1 cellular context compared by ENCODE assay signal in the genomic region with DNA sequence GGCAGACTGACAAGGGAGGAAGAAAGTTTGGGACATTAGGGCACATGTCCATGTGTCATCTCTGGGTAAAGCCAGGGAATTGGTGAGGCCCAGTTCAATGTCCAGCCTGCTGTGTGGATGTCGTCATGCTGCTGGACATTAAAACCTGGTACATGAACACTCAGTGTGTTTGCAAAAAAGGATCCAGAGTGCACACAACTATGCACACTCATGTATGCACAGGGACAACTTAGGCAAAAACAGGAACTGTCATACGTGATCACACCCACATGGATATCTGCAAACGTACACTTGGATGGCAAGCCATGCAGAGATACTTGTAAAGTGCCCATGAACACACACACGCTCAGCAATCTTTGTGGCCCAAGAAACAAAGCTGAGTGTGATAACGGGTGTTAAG.
TF ChIP-seq lines count a peak whose summit lies in the region.

No MANE protein-coding gene starts in this region.

TF ChIP-seq in K562, 482 proteins besides CTCF, POLR2A, EP300 and RAD21 (continued from another document):
- TF ChIP-seq, protein P1, sequence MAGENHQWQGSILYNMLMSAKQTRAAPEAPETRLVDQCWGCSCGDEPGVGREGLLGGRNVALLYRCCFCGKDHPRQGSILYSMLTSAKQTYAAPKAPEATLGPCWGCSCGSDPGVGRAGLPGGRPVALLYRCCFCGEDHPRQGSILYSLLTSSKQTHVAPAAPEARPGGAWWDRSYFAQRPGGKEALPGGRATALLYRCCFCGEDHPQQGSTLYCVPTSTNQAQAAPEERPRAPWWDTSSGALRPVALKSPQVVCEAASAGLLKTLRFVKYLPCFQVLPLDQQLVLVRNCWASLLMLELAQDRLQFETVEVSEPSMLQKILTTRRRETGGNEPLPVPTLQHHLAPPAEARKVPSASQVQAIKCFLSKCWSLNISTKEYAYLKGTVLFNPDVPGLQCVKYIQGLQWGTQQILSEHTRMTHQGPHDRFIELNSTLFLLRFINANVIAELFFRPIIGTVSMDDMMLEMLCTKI (IDR thresholded peaks at IDR 0.05; ENCODE audit: partially characterized antibody): no peak
- TF ChIP-seq SPI1 (IDR thresholded peaks at IDR 0.05; ENCODE audit: borderline replicate concordance, low read depth, low read length) (peak; percentile 85), ETS2 (tag; IDR thresholded peaks at IDR 0.05; ENCODE audit: borderline replicate concordance, poor library complexity, severe bottlenecking) (no peak)
- TF ChIP-seq, protein P2, sequence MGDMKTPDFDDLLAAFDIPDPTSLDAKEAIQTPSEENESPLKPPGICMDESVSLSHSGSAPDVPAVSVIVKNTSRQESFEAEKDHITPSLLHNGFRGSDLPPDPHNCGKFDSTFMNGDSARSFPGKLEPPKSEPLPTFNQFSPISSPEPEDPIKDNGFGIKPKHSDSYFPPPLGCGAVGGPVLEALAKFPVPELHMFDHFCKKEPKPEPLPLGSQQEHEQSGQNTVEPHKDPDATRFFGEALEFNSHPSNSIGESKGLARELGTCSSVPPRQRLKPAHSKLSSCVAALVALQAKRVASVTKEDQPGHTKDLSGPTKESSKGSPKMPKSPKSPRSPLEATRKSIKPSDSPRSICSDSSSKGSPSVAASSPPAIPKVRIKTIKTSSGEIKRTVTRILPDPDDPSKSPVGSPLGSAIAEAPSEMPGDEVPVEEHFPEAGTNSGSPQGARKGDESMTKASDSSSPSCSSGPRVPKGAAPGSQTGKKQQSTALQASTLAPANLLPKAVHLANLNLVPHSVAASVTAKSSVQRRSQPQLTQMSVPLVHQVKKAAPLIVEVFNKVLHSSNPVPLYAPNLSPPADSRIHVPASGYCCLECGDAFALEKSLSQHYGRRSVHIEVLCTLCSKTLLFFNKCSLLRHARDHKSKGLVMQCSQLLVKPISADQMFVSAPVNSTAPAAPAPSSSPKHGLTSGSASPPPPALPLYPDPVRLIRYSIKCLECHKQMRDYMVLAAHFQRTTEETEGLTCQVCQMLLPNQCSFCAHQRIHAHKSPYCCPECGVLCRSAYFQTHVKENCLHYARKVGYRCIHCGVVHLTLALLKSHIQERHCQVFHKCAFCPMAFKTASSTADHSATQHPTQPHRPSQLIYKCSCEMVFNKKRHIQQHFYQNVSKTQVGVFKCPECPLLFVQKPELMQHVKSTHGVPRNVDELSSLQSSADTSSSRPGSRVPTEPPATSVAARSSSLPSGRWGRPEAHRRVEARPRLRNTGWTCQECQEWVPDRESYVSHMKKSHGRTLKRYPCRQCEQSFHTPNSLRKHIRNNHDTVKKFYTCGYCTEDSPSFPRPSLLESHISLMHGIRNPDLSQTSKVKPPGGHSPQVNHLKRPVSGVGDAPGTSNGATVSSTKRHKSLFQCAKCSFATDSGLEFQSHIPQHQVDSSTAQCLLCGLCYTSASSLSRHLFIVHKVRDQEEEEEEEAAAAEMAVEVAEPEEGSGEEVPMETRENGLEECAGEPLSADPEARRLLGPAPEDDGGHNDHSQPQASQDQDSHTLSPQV (IDR thresholded peaks at IDR 0.05): no peak
- TF ChIP-seq, protein P3, sequence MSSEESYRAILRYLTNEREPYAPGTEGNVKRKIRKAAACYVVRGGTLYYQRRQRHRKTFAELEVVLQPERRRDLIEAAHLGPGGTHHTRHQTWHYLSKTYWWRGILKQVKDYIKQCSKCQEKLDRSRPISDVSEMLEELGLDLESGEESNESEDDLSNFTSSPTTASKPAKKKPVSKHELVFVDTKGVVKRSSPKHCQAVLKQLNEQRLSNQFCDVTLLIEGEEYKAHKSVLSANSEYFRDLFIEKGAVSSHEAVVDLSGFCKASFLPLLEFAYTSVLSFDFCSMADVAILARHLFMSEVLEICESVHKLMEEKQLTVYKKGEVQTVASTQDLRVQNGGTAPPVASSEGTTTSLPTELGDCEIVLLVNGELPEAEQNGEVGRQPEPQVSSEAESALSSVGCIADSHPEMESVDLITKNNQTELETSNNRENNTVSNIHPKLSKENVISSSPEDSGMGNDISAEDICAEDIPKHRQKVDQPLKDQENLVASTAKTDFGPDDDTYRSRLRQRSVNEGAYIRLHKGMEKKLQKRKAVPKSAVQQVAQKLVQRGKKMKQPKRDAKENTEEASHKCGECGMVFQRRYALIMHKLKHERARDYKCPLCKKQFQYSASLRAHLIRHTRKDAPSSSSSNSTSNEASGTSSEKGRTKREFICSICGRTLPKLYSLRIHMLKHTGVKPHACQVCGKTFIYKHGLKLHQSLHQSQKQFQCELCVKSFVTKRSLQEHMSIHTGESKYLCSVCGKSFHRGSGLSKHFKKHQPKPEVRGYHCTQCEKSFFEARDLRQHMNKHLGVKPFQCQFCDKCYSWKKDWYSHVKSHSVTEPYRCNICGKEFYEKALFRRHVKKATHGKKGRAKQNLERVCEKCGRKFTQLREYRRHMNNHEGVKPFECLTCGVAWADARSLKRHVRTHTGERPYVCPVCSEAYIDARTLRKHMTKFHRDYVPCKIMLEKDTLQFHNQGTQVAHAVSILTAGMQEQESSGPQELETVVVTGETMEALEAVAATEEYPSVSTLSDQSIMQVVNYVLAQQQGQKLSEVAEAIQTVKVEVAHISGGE (CRISPR knock-in tag; IDR thresholded peaks at IDR 0.05): peak in 1 of 3 experiments; percentile 41; a peak in 1 of 6 replicates
